Comparison of ENCODE assay signal across 8 cellular contexts in the genomic region with DNA sequence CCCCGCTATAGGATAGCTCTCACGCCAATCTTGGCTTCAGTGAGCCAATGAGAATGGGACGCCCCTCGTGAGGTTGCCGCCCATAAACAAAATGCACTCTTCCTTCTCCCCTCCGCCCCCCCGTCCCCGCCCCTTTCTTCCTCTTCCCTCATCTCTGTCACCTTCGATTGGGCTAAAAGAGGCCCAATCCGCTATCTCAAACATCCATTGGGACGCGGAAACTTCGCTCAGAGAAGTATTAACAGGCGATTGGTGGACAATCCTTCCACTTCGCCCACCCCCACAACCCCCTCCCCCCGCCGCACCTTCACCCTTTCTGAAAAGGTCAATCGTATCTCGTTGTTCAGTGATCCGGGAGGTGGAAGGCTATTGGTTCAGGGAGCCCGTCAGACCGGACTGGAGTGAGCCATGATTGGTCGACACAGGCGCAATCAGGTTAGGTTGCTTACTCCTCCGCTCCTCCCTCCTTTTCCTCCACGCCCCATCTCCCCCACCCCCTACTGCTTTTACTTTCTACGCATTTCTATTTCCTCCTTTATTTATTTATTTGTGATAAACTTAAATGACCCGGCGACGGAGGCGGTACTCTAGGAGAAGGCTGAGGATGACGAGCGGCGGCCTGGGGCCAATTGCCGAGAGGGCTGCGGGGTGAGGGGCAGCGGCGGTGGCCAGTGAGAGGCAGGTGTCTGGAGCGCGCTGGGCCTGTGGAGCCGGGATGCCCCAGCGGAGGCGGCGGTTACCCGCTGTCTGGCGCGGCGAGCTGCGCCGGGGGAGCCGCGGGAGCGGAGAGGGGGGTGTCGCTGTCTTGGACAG. TPM values are rescaled to one million over a fixed set of nuclear protein-coding genes. Genes with fewer than 3 reads are reported as not detected.
DNase-seq lines count a peak whose midpoint lies in the region; ATAC-seq and TF ChIP-seq lines count a peak whose summit lies in the region.

No MANE protein-coding gene starts in this region.

- peak overlapping the region; percentile 93 to 100 (median 97) for H3K27ac ChIP-seq in Peyer's patch
- H3K27ac ChIP-seq in esophagus muscularis mucosa (replicated peaks in 1 of 4): peak overlapping the region; percentile 97 to 100 (median 99)
- H3K27ac ChIP-seq in muscle layer of colon (ENCODE audit: low read depth, low read length): peak overlapping the region; percentile 98

- under 1% methylated on average over 36 of the region's 54 CpGs for WGBS in esophagus muscularis mucosa

- H3K4me3 ChIP-seq in Peyer's patch (peak overlapping the region; percentile 77 to 84 (median 80)), esophagus muscularis mucosa (peak overlapping the region; percentile 87 to 99 (median 90)), muscle layer of colon (ENCODE audit: low read depth in 1 of 2, low read length in 2 of 2) (peak overlapping the region; percentile 50 to 69)

- peak; percentile 76 for ATAC-seq in GM21737 (IDR thresholded peaks at IDR 0.05; ENCODE audit: unreplicated experiment)

- no peaks in the 10 kb centered on the region for H3K9me3 ChIP-seq in Peyer's patch
- H3K9me3 ChIP-seq in esophagus muscularis mucosa: no peaks in the 10 kb centered on the region
- H3K9me3 ChIP-seq in muscle layer of colon (ENCODE audit: low read length): no peaks in the 10 kb centered on the region

- H3K36me3 ChIP-seq in Peyer's patch (no peaks in the 10 kb centered on the region), esophagus muscularis mucosa (no peaks in the 10 kb centered on the region), muscle layer of colon (ENCODE audit: insufficient read depth, low read length) (no peaks in the 10 kb centered on the region)

- peaks cover 0 to 12% (median 0%) of the 10 kb centered on the region in 4 donors for H3K4me1 ChIP-seq in Peyer's patch
- peaks cover 16 to 36% (median 33%) of the 10 kb centered on the region in 4 donors for H3K4me1 ChIP-seq in esophagus muscularis mucosa
- peaks cover 25% of the 10 kb centered on the region for H3K4me1 ChIP-seq in muscle layer of colon (ENCODE audit: insufficient read depth, low read length)

- TF ChIP-seq POLR2A in Peyer's patch (IDR thresholded peaks at IDR 0.05) (peak; percentile 70 to 81), esophagus muscularis mucosa (IDR thresholded peaks at IDR 0.05; ENCODE audit: low read depth) (peak; percentile 66)

- intact Hi-C loops in esophagus muscularis mucosa (cut with DNase I): loop anchor here (10.0 kb wide), 1 partner anchor 53 kb away; no protein-coding TSS in a partner anchor

- H3K9ac ChIP-seq in muscle layer of colon (ENCODE audit: low read length): peak overlapping the region; percentile 50

- TF ChIP-seq CTCF in Peyer's patch (IDR thresholded peaks at IDR 0.05) (peak in 2 of 6 experiments; percentile 3 to 26), esophagus muscularis mucosa (IDR thresholded peaks at IDR 0.05) (no peak)

- no peak for TF ChIP-seq EP300 in esophagus muscularis mucosa (IDR thresholded peaks at IDR 0.05)

- DNase-seq in DMS79 (lab: John Stamatoyannopoulos, UW) (peak; percentile 100), KG1 (lab: John Stamatoyannopoulos, UW) (peak; percentile 98), Peyer's patch (peak; percentile 96 to 99 (median 98)), activated T-helper 1 cell treated with Interleukin-2 at 50 U/mL for 16 hours (ENCODE audit: low read depth) (peak; percentile 90), esophagus muscularis mucosa (ENCODE audit: extremely low spot score) (peak; percentile 100)
- peak; percentile 88 to 93 for DNase-seq in stimulated activated CD8-positive, alpha-beta memory T cell treated with anti-CD3 and anti-CD28 coated beads, Interleukin-7, amount 100 ng/mL, for 1 hour (ENCODE audit: low read depth in 2 of 2)

- H3K27me3 ChIP-seq in Peyer's patch: no peaks in the 10 kb centered on the region
- H3K27me3 ChIP-seq in esophagus muscularis mucosa: no peaks in the 10 kb centered on the region
- H3K27me3 ChIP-seq in muscle layer of colon (ENCODE audit: control insufficient read depth in 1 of 2, insufficient read depth in 2 of 2, low read length in 2 of 2): no peaks in the 10 kb centered on the region

RNA-seq across cellular contexts. Expression of gene ZBTB20, which starts 0.4 kb away (rescaled TPM):
- total RNA-seq in Peyer's patch (100 to 1,000 TPM in 1 of 4 donors, 10 to 100 TPM in 3; 19.6 to 135 (median 57.2) TPM), esophagus muscularis mucosa (100 to 1,000 TPM in 1 of 4 donors, 10 to 100 TPM in 3; 69.9 to 112 (median 80.8) TPM)

Comparison
In these comparisons a context has a peak if more than half of its experiments do, and no peak if none do; other contexts are left out.
1. Peak in every context shown above with its lines: DNase-seq, ATAC-seq, H3K4me3 ChIP-seq and H3K27ac ChIP-seq.